ENCODE assay signal across 18 cellular contexts in genomic region chr1:189158155-189158554, GRCh38.
DNase-seq lines count a peak whose midpoint lies in the region; ATAC-seq, FAIRE-seq and TF ChIP-seq lines count a peak whose summit lies in the region.
"Had no signal": no experiment of that assay in that cellular context is flagged by ENCODE, and none has a peak within 500 bp of the region (broad histone marks: within the 10 kb centered on the region; RNA-seq: fewer than 3 reads in every experiment).

No MANE protein-coding gene starts in this region.

- peak overlapping the region; percentile 5; the same call in 1 of the 2 replicates for H2AFZ ChIP-seq in K562 (ENCODE audit: low read depth, low read length)

- H3K36me3 ChIP-seq in K562 (ENCODE audit: control insufficient read depth, insufficient read depth, low read length), result no peaks in the 10 kb centered on the region
- H3K36me3 ChIP-seq in uterus, result no peaks in the 10 kb centered on the region
- no peaks in the 10 kb centered on the region for H3K36me3 ChIP-seq in HAP-1 (replicated peaks)
- H3K36me3 ChIP-seq: BLaER1 treated with 17β-estradiol and CSF1 and Interleukin-3, amounts not matched to agents 10 nM and 100 nM had no signal

- H3K79me2 ChIP-seq in K562 (ENCODE audit: control insufficient read depth, insufficient read depth, low read length), result peaks cover 34% of the 10 kb centered on the region

- no TSS peak for BruUV-seq in K562 (replicated peaks; lab: Mats Ljungman, UMichigan)

- WGBS in K562 (ENCODE audit: insufficient coverage, low coverage, missing lambda C conversion rate), result 7% methylated on average over 5 of the region's 6 CpGs

- POLR2A ChIA-PET in K562 (lab: Yijun Ruan, JAX), result no interaction called here

- no peak for FAIRE-seq in K562 (lab: Jason Lieb, UNC)
- FAIRE-seq: HTR-8/SVneo had no signal

- no peaks in the 10 kb centered on the region for H4K20me1 ChIP-seq in K562 (replicated peaks; ENCODE audit: control insufficient read depth, insufficient read depth, low read length)
- H4K20me1 ChIP-seq: BLaER1 treated with 17β-estradiol and CSF1 and Interleukin-3, amounts not matched to agents 10 nM and 100 nM had no signal

- TF ChIP-seq POLR2A in K562 (conservative IDR thresholded peaks at IDR 0.05) (no peak), uterus (IDR thresholded peaks at IDR 0.05) (no peak)

- H3K27ac ChIP-seq in K562 (ENCODE audit: extremely low read depth, low read depth, low read length) (peak overlapping the region; percentile 53; the same call in 2 of the 3 replicates), uterus (no peak overlapping the region)
- H3K27ac ChIP-seq: BLaER1 treated with 17β-estradiol and CSF1 and Interleukin-3, amounts not matched to agents 10 nM and 100 nM had no signal

- H3K27me3 ChIP-seq in K562 (ENCODE audit: control insufficient read depth in 2 of 2, insufficient read depth in 2 of 2, low read length in 2 of 2) (no peaks in the 10 kb centered on the region), uterus (no peaks in the 10 kb centered on the region), HAP-1 (ENCODE audit: low read depth) (no peaks in the 10 kb centered on the region)
- H3K27me3 ChIP-seq: BLaER1 treated with 17β-estradiol and CSF1 and Interleukin-3, amounts not matched to agents 10 nM and 100 nM had no signal

- H3K4me2 ChIP-seq in K562 (ENCODE audit: insufficient read depth, low read length), result peak overlapping the region; percentile 30; the same call in 1 of the 2 replicates
- H3K4me2 ChIP-seq: BLaER1 treated with 17β-estradiol and CSF1 and Interleukin-3, amounts not matched to agents 10 nM and 100 nM had no signal

- H3K9me1 ChIP-seq in K562 (ENCODE audit: control insufficient read depth, insufficient read depth, low read length), result no peaks in the 10 kb centered on the region

- H3K4me3 ChIP-seq in K562 (no peak overlapping the region), uterus (no peak overlapping the region), HAP-1 (no peak overlapping the region)
- H3K4me3 ChIP-seq: BLaER1 treated with 17β-estradiol and CSF1 and Interleukin-3, amounts not matched to agents 10 nM and 100 nM had no signal

- no peaks in the 10 kb centered on the region; a peak in 1 of 5 replicates for H3K4me1 ChIP-seq in K562 (replicated peaks in 1 of 2; ENCODE audit: control insufficient read depth in 2 of 2, insufficient read depth in 2 of 2, low read length in 2 of 2)
- no peaks in the 10 kb centered on the region for H3K4me1 ChIP-seq in uterus
- no peaks in the 10 kb centered on the region for H3K4me1 ChIP-seq in HAP-1
- H3K4me1 ChIP-seq: BLaER1 treated with 17β-estradiol and CSF1 and Interleukin-3, amounts not matched to agents 10 nM and 100 nM had no signal

- no peak for TF ChIP-seq RAD21 in K562 (CRISPR knock-in tag; conservative IDR thresholded peaks at IDR 0.05 in 1 of 2, IDR thresholded peaks at IDR 0.05 in 1 of 2)

- H3K9ac ChIP-seq in K562 (ENCODE audit: insufficient read depth in 1 of 2, low read depth in 2 of 2, low read length in 2 of 2), result 0 out of 4 replicates have a peak overlapping the region, but pooled peaks of 1 of the 2 experiments have one; percentile 13
- H3K9ac ChIP-seq: BLaER1 treated with 17β-estradiol and CSF1 and Interleukin-3, amounts not matched to agents 10 nM and 100 nM had no signal

- no peaks in the 10 kb centered on the region; the same call in 1 of the 2 replicates for H3K9me3 ChIP-seq in K562 (replicated peaks; ENCODE audit: control insufficient read depth, insufficient read depth, low read depth, low read length)
- H3K9me3 ChIP-seq in uterus, result no peaks in the 10 kb centered on the region
- no peaks in the 10 kb centered on the region for H3K9me3 ChIP-seq in HAP-1
- H3K9me3 ChIP-seq: BLaER1 treated with 17β-estradiol and CSF1 and Interleukin-3, amounts not matched to agents 10 nM and 100 nM had no signal

- CTCF ChIA-PET in K562 (lab: Yijun Ruan, JAX; ENCODE audit: low intra/inter-chr PET ratio), result no interaction called here

- DNase-seq in DMS 273 (lab: John Stamatoyannopoulos, UW; ENCODE audit: unreplicated experiment) (peak; percentile 66), Daoy (ENCODE audit: low read depth) (peak; percentile 23), NCI-H69 (lab: John Stamatoyannopoulos, UW) (peak; percentile 35), K562 (ENCODE audit: extremely low read depth in 1 of 4, low spot score in 3 of 4) (peak in 1 of 4 experiments; percentile 21), DMS153 treated with DMSO at 0.1 percent for 48 hours (lab: John Stamatoyannopoulos, UW; ENCODE audit: unreplicated experiment) (no peak), uterus (no peak), HAP-1 (ENCODE audit: low spot score in 2 of 2) (no peak)
- DNase-seq: Calu3; CD8-positive, alpha-beta T cell; DMS79; GF-D8; GOT3; H7; IMR-90; KBM-7 had no signal

- TF ChIP-seq CTCF in K562 (IDR thresholded peaks at IDR 0.05 in 2 of 3, conservative IDR thresholded peaks at IDR 0.05 in 1 of 3; ENCODE audit: insufficient read depth in 2 of 3, low read depth in 1 of 3, low read length in 3 of 3) (no peak), uterus (IDR thresholded peaks at IDR 0.05) (no peak)

- ATAC-seq in K562 (peak; percentile 87), HG03469 (IDR thresholded peaks at IDR 0.05; ENCODE audit: unreplicated experiment) (no peak)
- ATAC-seq: CD8-positive, alpha-beta T cell had no signal

- no peak for TF ChIP-seq EP300 in K562 (IDR thresholded peaks at IDR 0.05; ENCODE audit: low read length)

- in situ Hi-C loops in K562 (cut with MboI), result no loop called here
- in situ Hi-C loops in HAP-1 (cut with MboI; ENCODE audit: low sequenced_read_pairs), result no loop called here

- intact Hi-C loops in K562 (cut with micrococcal nuclease), result no loop called here
- intact Hi-C loops in uterus (cut with DNase I; ENCODE audit: low total_unique reads), result no loop called here

TF ChIP-seq in K562, 482 proteins besides CTCF, POLR2A, EP300 and RAD21 (continues in another document):
- no peak for TF ChIP-seq POLR2B (IDR thresholded peaks at IDR 0.05; ENCODE audit: low read depth, partially characterized antibody)
- TF ChIP-seq ZNF766 (CRISPR knock-in tag; conservative IDR thresholded peaks at IDR 0.05), result no peak
- no peak for TF ChIP-seq KLF13 (tag; IDR thresholded peaks at IDR 0.05; ENCODE audit: borderline replicate concordance, low read depth)
- TF ChIP-seq SREBF1 (IDR thresholded peaks at IDR 0.05; ENCODE audit: borderline replicate concordance, low read depth, low read length), result no peak
- no peak for TF ChIP-seq ZNF639 (CRISPR knock-in tag; conservative IDR thresholded peaks at IDR 0.05 in 1 of 2, IDR thresholded peaks at IDR 0.05 in 1 of 2)
- no peak for TF ChIP-seq TEAD2 (tag; IDR thresholded peaks at IDR 0.05)
- no peak for TF ChIP-seq ESRRB (CRISPR knock-in tag; IDR thresholded peaks at IDR 0.05; ENCODE audit: borderline replicate concordance)
- TF ChIP-seq JUND (IDR thresholded peaks at IDR 0.05; ENCODE audit: borderline replicate concordance, low read depth, low read length), result no peak
- no peak for TF ChIP-seq JUND (tag; IDR thresholded peaks at IDR 0.05; ENCODE audit: borderline replicate concordance, low read depth, low read length)
- TF ChIP-seq MYBL2 (IDR thresholded peaks at IDR 0.05; ENCODE audit: low read depth), result no peak
- no peak for TF ChIP-seq MYBL2 (CRISPR knock-in tag; IDR thresholded peaks at IDR 0.05; ENCODE audit: borderline replicate concordance)
- no peak for TF ChIP-seq E2F3 (CRISPR knock-in tag; IDR thresholded peaks at IDR 0.05)
- no peak for TF ChIP-seq E2F8 (IDR thresholded peaks at IDR 0.05; ENCODE audit: low read depth, partially characterized antibody)
- TF ChIP-seq TSC22D4 (tag; IDR thresholded peaks at IDR 0.05), result no peak
- no peak for TF ChIP-seq HES1 (IDR thresholded peaks at IDR 0.05; ENCODE audit: low read depth)
- no peak for TF ChIP-seq MAFF (IDR thresholded peaks at IDR 0.05; ENCODE audit: low read length)

Comparison
In these comparisons a context has a peak if more than half of its experiments do, and no peak if none do; other contexts are left out.
1. DNase-seq: peak in DMS 273 (single experiment), Daoy (single experiment) and NCI-H69 (single experiment); none in DMS153 treated with DMSO at 0.1 percent for 48 hours (single experiment), uterus (0 of 2) and HAP-1 (0 of 2).